2 cellular contexts compared by ENCODE assay signal in the genomic region with DNA sequence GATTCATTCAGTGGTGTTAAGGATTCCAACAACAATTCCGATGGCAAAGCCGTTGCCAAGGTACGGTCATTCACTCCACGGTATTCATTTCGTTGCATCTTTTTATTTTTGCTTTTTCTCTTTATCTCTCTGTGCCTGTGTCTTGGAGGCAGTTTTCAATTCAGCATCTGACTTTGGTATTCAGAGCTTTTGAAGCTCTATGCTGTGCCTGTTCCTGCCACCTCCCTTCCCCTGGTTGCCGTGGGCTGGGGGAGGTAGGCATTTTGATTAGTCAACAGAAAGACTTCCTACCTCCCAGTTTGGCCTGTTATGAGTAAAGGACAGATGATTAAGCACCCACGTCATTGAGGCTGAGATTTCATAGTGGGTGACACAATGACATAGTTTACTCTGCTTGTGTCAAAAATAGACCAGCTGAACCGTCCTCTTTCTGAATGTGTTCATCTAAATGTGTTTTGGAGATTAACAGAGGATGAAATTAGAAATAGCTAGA.
TF ChIP-seq lines count a peak whose summit lies in the region.

No MANE protein-coding gene starts in this region.

TF ChIP-seq in K562, 482 proteins besides CTCF, POLR2A, EP300 and RAD21 (continued from another document):
- TF ChIP-seq JUND (IDR thresholded peaks at IDR 0.05; ENCODE audit: borderline replicate concordance, low read depth, low read length) (no peak), JUND (tag; IDR thresholded peaks at IDR 0.05; ENCODE audit: borderline replicate concordance, low read depth, low read length) (peak; percentile 16; the same call in 1 of the 3 replicates), C11orf30 (IDR thresholded peaks at IDR 0.05; ENCODE audit: low read depth) (peak; percentile 23; the same call in 1 of the 2 replicates), CREM (IDR thresholded peaks at IDR 0.05; ENCODE audit: low read depth) (peak; percentile 87), PKNOX1 (IDR thresholded peaks at IDR 0.05) (peak; percentile 30; the same call in 1 of the 2 replicates), JUN (IDR thresholded peaks at IDR 0.05; ENCODE audit: borderline replicate concordance, low read depth, low read length) (peak; percentile 49; the same call in 1 of the 2 replicates), JUN (CRISPR knock-in tag; IDR thresholded peaks at IDR 0.05; ENCODE audit: borderline replicate concordance) (no peak), MEF2D (tag; conservative IDR thresholded peaks at IDR 0.05; ENCODE audit: low read depth) (peak; percentile 48; the same call in 1 of the 2 replicates), ATF3 (IDR thresholded peaks at IDR 0.05) (peak; percentile 60), ATF3 (CRISPR knock-in tag; conservative IDR thresholded peaks at IDR 0.05) (no peak), ATF7 (IDR thresholded peaks at IDR 0.05) (peak; percentile 16; the same call in 1 of the 2 replicates), PTRF (tag; IDR thresholded peaks at IDR 0.05) (no peak), ATF1 (CRISPR knock-in tag; IDR thresholded peaks at IDR 0.05) (no peak), ATF1 (tag; IDR thresholded peaks at IDR 0.05) (peak; percentile 63), EGR1 (conservative IDR thresholded peaks at IDR 0.05) (peak; percentile 18; the same call in 1 of the 2 replicates), CEBPG (CRISPR knock-in tag; IDR thresholded peaks at IDR 0.05) (no peak), CEBPG (tag; conservative IDR thresholded peaks at IDR 0.05 in 1 of 2, IDR thresholded peaks at IDR 0.05 in 1 of 2) (peak in 1 of 2 experiments; percentile 50; a peak in 1 of 4 replicates), KDM1A (IDR thresholded peaks at IDR 0.05) (peak; percentile 46 to 59; a peak in 3 of 4 replicates), BMI1 (IDR thresholded peaks at IDR 0.05; ENCODE audit: low read length) (no peak), MEIS2 (IDR thresholded peaks at IDR 0.05; ENCODE audit: partially characterized antibody) (peak; percentile 57), ETS2 (tag; IDR thresholded peaks at IDR 0.05; ENCODE audit: borderline replicate concordance, poor library complexity, severe bottlenecking) (no peak)

TF ChIP-seq in HepG2, 621 proteins besides CTCF, POLR2A, EP300 and RAD21 (continued from another document):
- TF ChIP-seq ATF2 (CRISPR knock-in tag; IDR thresholded peaks at IDR 0.05) (no peak), TBL1XR1 (IDR thresholded peaks at IDR 0.05; ENCODE audit: borderline replicate concordance, low read length, partially characterized antibody) (no peak), CAMTA2 (CRISPR knock-in tag; IDR thresholded peaks at IDR 0.05; ENCODE audit: borderline replicate concordance) (no peak), ZNF788 (CRISPR knock-in tag; IDR thresholded peaks at IDR 0.05; ENCODE audit: borderline replicate concordance) (no peak), MTA3 (CRISPR knock-in tag; IDR thresholded peaks at IDR 0.05) (no peak), ZNF780A (CRISPR knock-in tag; IDR thresholded peaks at IDR 0.05) (no peak), YY1 (IDR thresholded peaks at IDR 0.05; ENCODE audit: insufficient read depth, insufficient replicate concordance, low read depth, low read length) (no peak), SAP130 (CRISPR knock-in tag; IDR thresholded peaks at IDR 0.05; ENCODE audit: low read depth) (peak; percentile 63), ZNF20 (CRISPR knock-in tag; IDR thresholded peaks at IDR 0.05) (no peak), ZNF761 (CRISPR knock-in tag; conservative IDR thresholded peaks at IDR 0.05) (no peak), CREM (IDR thresholded peaks at IDR 0.05) (peak; percentile 18; the same call in 1 of the 2 replicates), CREM (CRISPR knock-in tag; IDR thresholded peaks at IDR 0.05) (no peak), FOSL2 (CRISPR knock-in tag; IDR thresholded peaks at IDR 0.05) (peak; percentile 71), HOXA3 (CRISPR knock-in tag; IDR thresholded peaks at IDR 0.05) (no peak), ZBTB38 (CRISPR knock-in tag; IDR thresholded peaks at IDR 0.05) (peak; percentile 19; the same call in 1 of the 2 replicates), MLXIP (CRISPR knock-in tag; IDR thresholded peaks at IDR 0.05; ENCODE audit: borderline replicate concordance) (no peak), ZNF292 (CRISPR knock-in tag; IDR thresholded peaks at IDR 0.05; ENCODE audit: borderline replicate concordance, low read depth) (no peak), ATF3 (CRISPR knock-in tag; IDR thresholded peaks at IDR 0.05) (no peak), HNRNPK (IDR thresholded peaks at IDR 0.05; ENCODE audit: low read depth, low read length, poor library complexity, severe bottlenecking) (no peak), ZNF557 (CRISPR knock-in tag; IDR thresholded peaks at IDR 0.05) (no peak), NR2F6 (IDR thresholded peaks at IDR 0.05) (no peak), NR2F6 (CRISPR knock-in tag; IDR thresholded peaks at IDR 0.05) (no peak), ZMAT3 (CRISPR knock-in tag; conservative IDR thresholded peaks at IDR 0.05) (no peak), KMT2B (CRISPR knock-in tag; IDR thresholded peaks at IDR 0.05) (no peak), ZNF629 (CRISPR knock-in tag; conservative IDR thresholded peaks at IDR 0.05) (no peak), ZBTB21 (CRISPR knock-in tag; IDR thresholded peaks at IDR 0.05) (peak; percentile 82), ZNF781 (CRISPR knock-in tag; IDR thresholded peaks at IDR 0.05; ENCODE audit: borderline replicate concordance, not compliant biosample characterization) (no peak)
- TF ChIP-seq, protein P1, sequence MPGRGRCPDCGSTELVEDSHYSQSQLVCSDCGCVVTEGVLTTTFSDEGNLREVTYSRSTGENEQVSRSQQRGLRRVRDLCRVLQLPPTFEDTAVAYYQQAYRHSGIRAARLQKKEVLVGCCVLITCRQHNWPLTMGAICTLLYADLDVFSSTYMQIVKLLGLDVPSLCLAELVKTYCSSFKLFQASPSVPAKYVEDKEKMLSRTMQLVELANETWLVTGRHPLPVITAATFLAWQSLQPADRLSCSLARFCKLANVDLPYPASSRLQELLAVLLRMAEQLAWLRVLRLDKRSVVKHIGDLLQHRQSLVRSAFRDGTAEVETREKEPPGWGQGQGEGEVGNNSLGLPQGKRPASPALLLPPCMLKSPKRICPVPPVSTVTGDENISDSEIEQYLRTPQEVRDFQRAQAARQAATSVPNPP (CRISPR knock-in tag; IDR thresholded peaks at IDR 0.05) = no peak
